ENCODE assay signal across 8 cellular contexts in the genomic region with DNA sequence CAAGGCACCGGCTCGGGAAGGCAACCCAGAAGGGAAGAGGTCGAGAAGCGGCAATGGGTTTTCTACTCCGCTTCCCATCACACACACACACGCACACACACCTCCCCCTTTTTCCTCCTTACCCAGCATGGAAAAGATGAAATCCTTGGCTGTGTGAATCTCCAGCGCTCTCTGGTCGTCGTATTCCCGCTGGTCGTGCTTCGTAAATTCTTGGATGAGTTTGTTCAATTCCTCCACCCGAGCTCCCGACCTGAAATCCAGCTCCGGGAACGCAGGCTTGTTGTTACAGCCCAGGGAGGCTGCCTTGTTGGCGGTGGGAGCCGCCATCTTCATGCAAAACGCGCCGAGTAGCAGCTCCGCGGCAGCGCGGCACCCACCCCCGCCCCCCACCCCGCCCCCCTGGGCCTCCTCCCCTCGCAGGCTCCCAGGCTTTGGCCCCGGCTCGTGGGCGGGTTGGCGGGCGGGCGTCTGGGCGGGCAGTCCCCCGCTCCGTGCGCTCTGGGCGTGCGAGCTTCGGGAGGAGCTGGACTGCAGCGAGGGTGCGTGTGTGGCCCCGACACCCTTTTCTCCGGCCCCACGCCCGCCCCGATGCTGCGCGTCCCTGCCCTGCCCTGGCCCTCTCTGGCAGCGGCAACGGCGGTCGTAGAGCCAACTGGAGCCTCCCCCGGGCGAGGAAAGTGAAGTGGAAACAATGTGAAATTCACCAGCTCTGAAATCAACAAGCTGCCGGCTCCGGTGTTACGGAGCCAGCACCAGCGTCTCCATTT. TPM values are rescaled to one million over a fixed set of nuclear protein-coding genes. Genes with fewer than 3 reads are reported as not detected.
DNase-seq lines count a peak whose midpoint lies in the region; ATAC-seq and TF ChIP-seq lines count a peak whose summit lies in the region.

A gene with protein sequence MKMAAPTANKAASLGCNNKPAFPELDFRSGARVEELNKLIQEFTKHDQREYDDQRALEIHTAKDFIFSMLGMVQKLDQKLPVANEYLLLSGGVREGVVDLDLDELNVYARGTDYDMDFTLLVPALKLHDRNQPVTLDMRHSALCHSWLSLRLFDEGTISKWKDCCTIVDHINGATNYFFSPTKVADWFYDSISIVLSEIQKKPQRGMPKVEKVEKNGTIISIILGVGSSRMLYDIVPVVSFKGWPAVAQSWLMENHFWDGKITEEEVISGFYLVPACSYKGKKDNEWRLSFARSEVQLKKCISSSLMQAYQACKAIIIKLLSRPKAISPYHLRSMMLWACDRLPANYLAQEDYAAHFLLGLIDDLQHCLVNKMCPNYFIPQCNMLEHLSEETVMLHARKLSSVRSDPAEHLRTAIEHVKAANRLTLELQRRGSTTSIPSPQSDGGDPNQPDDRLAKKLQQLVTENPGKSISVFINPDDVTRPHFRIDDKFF (minus strand): TSS at position 349 of the 767 bp plus-strand sequence. CDS start 16 bp downstream, at position 333.

- peak within 1 kb of the TSS; percentile 81 to 90 (median 88) for H3K9ac ChIP-seq in skeletal muscle tissue (ENCODE audit: low read depth in 1 of 3, low read length in 3 of 3)

- H3K27ac ChIP-seq in WERI-Rb-1 (peak within 1 kb of the TSS; percentile 83), skeletal muscle tissue (ENCODE audit: low read depth, low read length) (peak within 1 kb of the TSS; percentile 81)

- TF ChIP-seq CTCF in WERI-Rb-1 (IDR thresholded peaks at IDR 0.05; ENCODE audit: low read depth, low read length) = no peak

- H3K4me3 ChIP-seq in WERI-Rb-1 (ENCODE audit: low read depth, low read length) (peak within 1 kb of the TSS; percentile 83), skeletal muscle tissue (ENCODE audit: low read length in 3 of 3) (peak within 1 kb of the TSS; percentile 86 to 97 (median 94))

- H3K27me3 ChIP-seq in WERI-Rb-1 (ENCODE audit: insufficient read depth, low read depth, severe bottlenecking) = no peaks in the 10 kb centered on the region
- H3K27me3 ChIP-seq in skeletal muscle tissue (ENCODE audit: control insufficient read depth in 3 of 3, insufficient read depth in 3 of 3, low read length in 3 of 3) = no peaks in the 10 kb centered on the region

- H3K9me3 ChIP-seq in WERI-Rb-1 (ENCODE audit: severe bottlenecking) (no peaks in the 10 kb centered on the region), skeletal muscle tissue (ENCODE audit: control insufficient read depth in 3 of 3, low read length in 3 of 3) (no peaks in the 10 kb centered on the region)

- DNase-seq in activated gamma-delta T cell treated with Interleukin-2 at 50 U/mL for 16 hours (peak; percentile 5), activated gamma-delta T cell (lab: John Stamatoyannopoulos, UW) (no peak), NCI-H2029 (lab: John Stamatoyannopoulos, UW) (peak; percentile 68), WERI-Rb-1 (peak; percentile 70), iPS-NIHi7 (ENCODE audit: extremely low spot score) (peak; percentile 86)
- DNase-seq in central memory CD4-positive, alpha-beta T cell = peak; percentile 60

- H3K4me1 ChIP-seq in skeletal muscle tissue (ENCODE audit: control insufficient read depth in 3 of 3, insufficient read depth in 3 of 3, low read length in 3 of 3) = peaks cover 4 to 17% (median 14%) of the 10 kb centered on the region in 3 donors

- H3K36me3 ChIP-seq in WERI-Rb-1 (no peaks in the 10 kb centered on the region), skeletal muscle tissue (ENCODE audit: control insufficient read depth in 3 of 3, insufficient read depth in 3 of 3, low read length in 3 of 3) (no peaks in the 10 kb centered on the region)

- ATAC-seq in HG02981 (IDR thresholded peaks at IDR 0.05; ENCODE audit: unreplicated experiment) = peak; percentile 51

RNA-seq across cellular contexts. Expression of the gene that starts here (rescaled TPM):
- total RNA-seq in skeletal muscle tissue = 24.0 TPM
